ENCODE assay signal across 34 cellular contexts in the genomic region with DNA sequence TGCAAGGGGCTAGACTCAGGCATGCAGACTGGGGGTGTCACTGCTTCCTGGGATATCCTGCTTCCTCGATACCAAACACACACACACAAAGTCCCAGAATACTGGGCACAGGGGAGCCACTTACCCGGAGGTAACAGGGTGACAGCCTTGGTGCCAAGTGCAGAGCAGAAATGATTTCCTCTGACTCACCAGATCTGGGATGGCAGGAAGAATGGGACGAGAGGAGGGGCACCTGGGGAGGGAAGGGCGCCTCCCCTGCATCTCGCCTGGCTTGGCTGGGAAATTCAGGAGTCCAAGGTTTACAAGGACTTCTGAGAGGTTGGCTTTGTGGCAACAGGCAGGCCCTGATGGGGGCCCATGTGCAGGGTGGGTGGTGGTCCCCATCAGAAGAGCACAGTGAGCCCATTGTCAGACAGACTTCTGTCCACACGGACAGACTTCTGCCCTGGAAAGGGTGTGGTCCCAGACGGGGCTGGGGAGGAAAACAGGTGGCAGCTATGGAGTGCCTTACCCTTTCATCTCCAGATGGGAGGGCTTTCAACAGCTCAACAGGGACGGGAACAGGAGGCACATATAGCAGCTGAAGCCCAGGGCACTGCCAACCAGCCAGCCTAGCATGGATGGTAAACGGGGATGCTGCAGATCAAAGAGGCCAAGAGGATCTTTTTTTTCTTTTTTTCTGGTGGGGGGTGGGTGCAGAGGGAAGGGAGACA. TPM values are rescaled to one million over a fixed set of nuclear protein-coding genes. Genes with fewer than 3 reads are reported as not detected.
A peak's percentile ranks its signal among the peaks of the same experiment; 100 is the strongest.
DNase-seq lines count a peak whose midpoint lies in the region; ATAC-seq, FAIRE-seq and TF ChIP-seq lines count a peak whose summit lies in the region.
"Had no signal": no experiment of that assay in that cellular context is flagged by ENCODE, and none has a peak within 500 bp of the region (broad histone marks: within the 10 kb centered on the region; RNA-seq: fewer than 3 reads in every experiment).

No MANE protein-coding gene starts in this region.

- no peaks in the 10 kb centered on the region for H3K9me3 Mint-ChIP-seq in stimulated activated effector memory CD8-positive, alpha-beta T cell treated with anti-CD3 and anti-CD28 coated beads, Interleukin-12 subunit alpha, Interleukin-12 subunit beta, amount 100 ng/mL, for 72 hours
- H3K9me3 Mint-ChIP-seq: activated CD4-positive, alpha-beta memory T cell treated with anti-CD3 and anti-CD28 coated beads for 36 hours; activated naive CD4-positive, alpha-beta T cell treated with anti-CD3 and anti-CD28 coated beads, Interleukin-2, amount 10 ng/mL, durations not matched to agents 7 days and 5 days; activated T-helper 1 cell treated with anti-CD3 and anti-CD28 coated beads, Interleukin-12 subunit alpha, Interleukin-12 subunit beta, Interleukin-2, Interleukin-4 antibody, amounts not matched to agents 30 ng/mL and 10 ng/mL and 1 ng/mL, durations not matched to agents 14 hours and 24 hours and 36 hours; T-helper 2 cell treated with Interferon-gamma antibody and Interleukin-4, amounts not matched to agents 5 μg/mL and 100 μg/mL, for 36 hours had no signal

- ATAC-seq in stimulated activated effector memory CD8-positive, alpha-beta T cell treated with anti-CD3 and anti-CD28 coated beads, Interleukin-12 subunit alpha, Interleukin-12 subunit beta, amount 100 ng/mL, for 72 hours: no peak
- no peak for ATAC-seq in HG03565 (IDR thresholded peaks at IDR 0.05; ENCODE audit: unreplicated experiment)
- ATAC-seq in GM21529 (IDR thresholded peaks at IDR 0.05; ENCODE audit: unreplicated experiment): no peak
- ATAC-seq: body of pancreas, left lung had no signal

- no peaks in the 10 kb centered on the region for H3K4me1 Mint-ChIP-seq in stimulated activated effector memory CD8-positive, alpha-beta T cell treated with anti-CD3 and anti-CD28 coated beads, Interleukin-12 subunit alpha, Interleukin-12 subunit beta, amount 100 ng/mL, for 72 hours
- H3K4me1 Mint-ChIP-seq: activated naive CD4-positive, alpha-beta T cell treated with anti-CD3 and anti-CD28 coated beads, Interleukin-2, amount 10 ng/mL, durations not matched to agents 7 days and 5 days had no signal

- H3K27ac Mint-ChIP-seq in stimulated activated effector memory CD8-positive, alpha-beta T cell treated with anti-CD3 and anti-CD28 coated beads, Interleukin-12 subunit alpha, Interleukin-12 subunit beta, amount 100 ng/mL, for 72 hours: peak overlapping the region; percentile 73
- H3K27ac Mint-ChIP-seq: activated CD4-positive, alpha-beta memory T cell treated with anti-CD3 and anti-CD28 coated beads for 36 hours; activated naive CD4-positive, alpha-beta T cell treated with anti-CD3 and anti-CD28 coated beads, Interleukin-2, amount 10 ng/mL, durations not matched to agents 7 days and 5 days; activated T-helper 1 cell treated with anti-CD3 and anti-CD28 coated beads, Interleukin-12 subunit alpha, Interleukin-12 subunit beta, Interleukin-2, Interleukin-4 antibody, amounts not matched to agents 30 ng/mL and 10 ng/mL and 1 ng/mL, durations not matched to agents 14 hours and 24 hours and 36 hours; T-helper 2 cell treated with Interferon-gamma antibody and Interleukin-4, amounts not matched to agents 5 μg/mL and 100 μg/mL, for 36 hours had no signal

- H3K4me3 ChIP-seq in bronchial epithelial cell (ENCODE audit: low read depth, low read length): no peak overlapping the region
- H3K4me3 ChIP-seq: adrenal gland, body of pancreas, left lung, Peyer's patch, right atrium auricular region, spleen, tibial artery had no signal

- H3K36me3 Mint-ChIP-seq in stimulated activated effector memory CD8-positive, alpha-beta T cell treated with anti-CD3 and anti-CD28 coated beads, Interleukin-12 subunit alpha, Interleukin-12 subunit beta, amount 100 ng/mL, for 72 hours: no peaks in the 10 kb centered on the region
- H3K36me3 Mint-ChIP-seq: activated CD4-positive, alpha-beta memory T cell treated with anti-CD3 and anti-CD28 coated beads for 36 hours; activated naive CD4-positive, alpha-beta T cell treated with anti-CD3 and anti-CD28 coated beads, Interleukin-2, amount 10 ng/mL, durations not matched to agents 7 days and 5 days had no signal

- no peak for FAIRE-seq in bronchial epithelial cell (lab: Jason Lieb, UNC)
- FAIRE-seq: GM19239, H1 had no signal

- DNase-seq in Daoy (ENCODE audit: low read depth) (peak; percentile 33), LoVo (ENCODE audit: low spot score) (peak; percentile 42), bronchial epithelial cell (ENCODE audit: low read depth) (peak; percentile 8), kidney glomerular epithelial cell (lab: John Stamatoyannopoulos, UW) (no peak)
- DNase-seq in stimulated activated effector memory CD8-positive, alpha-beta T cell treated with anti-CD3 and anti-CD28 coated beads, Interleukin-12 subunit alpha, Interleukin-12 subunit beta, amount 100 ng/mL, for 72 hours (ENCODE audit: low spot score in 2 of 2): no peak
- DNase-seq: activated CD4-positive, alpha-beta memory T cell treated with anti-CD3 and anti-CD28 coated beads for 36 hours; activated CD4-positive, alpha-beta T cell treated with anti-CD3 and anti-CD28 coated beads for 1 hour; activated CD8-positive, alpha-beta memory T cell treated with anti-CD3 and anti-CD28 coated beads, Interleukin-2, amount 50 U/mL, for 48 hours; activated naive CD4-positive, alpha-beta T cell treated with anti-CD3 and anti-CD28 coated beads, Interleukin-2, amount 10 ng/mL, durations not matched to agents 7 days and 5 days; adrenal gland; body of pancreas; Caco-2; effector CD4-positive, alpha-beta T cell; hypothalamus; left lung; mesenchymal stem cell; NCI-H1417; NCI-H2029 treated with DMSO at 0.1 percent for 48 hours; NCI-H2227 treated with DMSO at 0.1 percent for 48 hours; NCI-H69; posterior cingulate gyrus; SIG-M5; spleen; stimulated activated CD4-positive, alpha-beta T cell treated with anti-CD3 and anti-CD28 coated beads, Interleukin-2, amount 100 ng/mL, for 24 hours; tibial artery had no signal

- no peak overlapping the region for H3K4me3 Mint-ChIP-seq in stimulated activated effector memory CD8-positive, alpha-beta T cell treated with anti-CD3 and anti-CD28 coated beads, Interleukin-12 subunit alpha, Interleukin-12 subunit beta, amount 100 ng/mL, for 72 hours
- H3K4me3 Mint-ChIP-seq: activated CD4-positive, alpha-beta memory T cell treated with anti-CD3 and anti-CD28 coated beads for 36 hours; activated naive CD4-positive, alpha-beta T cell treated with anti-CD3 and anti-CD28 coated beads, Interleukin-2, amount 10 ng/mL, durations not matched to agents 7 days and 5 days; activated T-helper 1 cell treated with anti-CD3 and anti-CD28 coated beads, Interleukin-12 subunit alpha, Interleukin-12 subunit beta, Interleukin-2, Interleukin-4 antibody, amounts not matched to agents 30 ng/mL and 10 ng/mL and 1 ng/mL, durations not matched to agents 14 hours and 24 hours and 36 hours; T-helper 2 cell treated with Interferon-gamma antibody and Interleukin-4, amounts not matched to agents 5 μg/mL and 100 μg/mL, for 36 hours had no signal

- no peaks in the 10 kb centered on the region for H3K27me3 ChIP-seq in bronchial epithelial cell (ENCODE audit: control insufficient read depth, insufficient read depth, low read length)
- H3K27me3 ChIP-seq: adrenal gland, body of pancreas, left lung, Peyer's patch, right atrium auricular region had no signal

- TF ChIP-seq CTCF in bronchial epithelial cell (IDR thresholded peaks at IDR 0.05; ENCODE audit: insufficient read depth, low read length, severe bottlenecking): no peak

- H3K36me3 ChIP-seq in bronchial epithelial cell (ENCODE audit: control insufficient read depth, insufficient read depth, low read length): no peaks in the 10 kb centered on the region
- H3K36me3 ChIP-seq: adrenal gland, left lung, Peyer's patch, right atrium auricular region, spleen, tibial artery had no signal

RNA-seq across cellular contexts. Expression of a gene that starts 9.7 kb away (rescaled TPM):
- not detected in 2 replicates for total RNA-seq in Daoy (2014; rRNA removed; shearing (Covaris generic))
- total RNA-seq in bronchial epithelial cell: not detected in 2 replicates
- total RNA-seq: activated CD4-positive, alpha-beta memory T cell treated with anti-CD3 and anti-CD28 coated beads for 36 hours; activated T-helper 1 cell treated with anti-CD3 and anti-CD28 coated beads, Interleukin-12 subunit alpha, Interleukin-12 subunit beta, Interleukin-2, Interleukin-4 antibody, amounts not matched to agents 30 ng/mL and 10 ng/mL and 1 ng/mL, durations not matched to agents 14 hours and 24 hours and 36 hours; body of pancreas; Caco-2; cerebellum; H1; right atrium auricular region had no signal

RNA-seq across cellular contexts. Expression of a gene that starts 51.3 kb away (rescaled TPM):
- total RNA-seq in Daoy (2014; rRNA removed; shearing (Covaris generic)): 1.5 TPM in 1 of 2 replicates, not detected in the other
- total RNA-seq in bronchial epithelial cell: not detected in 2 replicates
- total RNA-seq: activated T-helper 1 cell treated with anti-CD3 and anti-CD28 coated beads, Interleukin-12 subunit alpha, Interleukin-12 subunit beta, Interleukin-2, Interleukin-4 antibody, amounts not matched to agents 30 ng/mL and 10 ng/mL and 1 ng/mL, durations not matched to agents 14 hours and 24 hours and 36 hours; body of pancreas; Caco-2; cerebellum; Peyer's patch; spleen had no signal

RNA-seq across cellular contexts. Expression of a gene that starts 55.5 kb away (rescaled TPM):
- total RNA-seq in Daoy (2014; rRNA removed; shearing (Covaris generic)): 17.3 and 24.0 TPM in 2 replicates
- total RNA-seq in bronchial epithelial cell: 10.8 and 17.4 TPM in 2 replicates

Comparison
In these comparisons a context has a peak if more than half of its experiments do, and no peak if none do; other contexts are left out.
1. DNase-seq: peak in Daoy (single experiment), LoVo (single experiment) and bronchial epithelial cell (single experiment); none in stimulated activated effector memory CD8-positive, alpha-beta T cell treated with anti-CD3 and anti-CD28 coated beads, Interleukin-12 subunit alpha, Interleukin-12 subunit beta, amount 100 ng/mL, for 72 hours (0 of 2) and kidney glomerular epithelial cell (single experiment).